Comparison of ENCODE assay signal across 31 cellular contexts in the genomic region with DNA sequence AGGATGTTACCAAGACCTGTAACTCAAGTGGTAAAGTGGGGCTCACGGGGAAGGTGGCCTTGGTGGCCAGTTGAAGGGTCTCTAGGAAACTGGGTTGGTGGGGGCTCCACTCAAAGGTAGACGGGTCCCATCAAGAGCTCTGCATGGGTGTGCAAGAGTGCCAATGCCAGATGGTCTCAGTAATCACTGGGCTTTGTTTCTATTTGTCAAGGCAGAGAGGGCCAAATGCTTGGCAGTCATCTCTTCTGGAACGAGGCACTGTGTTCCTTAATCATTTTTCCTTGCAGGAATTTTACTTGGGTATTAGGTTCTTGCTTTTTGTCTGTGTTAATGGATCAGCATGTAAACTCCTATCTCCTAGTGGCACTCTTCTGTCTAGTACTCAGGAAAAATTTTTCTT.
"Had no signal": no experiment of that assay in that cellular context is flagged by ENCODE, and none has a peak within 500 bp of the region (broad histone marks: within the 10 kb centered on the region; RNA-seq: fewer than 3 reads in every experiment).

No MANE protein-coding gene starts in this region.

- H3K27ac ChIP-seq: ascending aorta, cardiac muscle cell, Peyer's patch, SJSA1 had no signal

- H3K36me3 ChIP-seq: ascending aorta, cardiac muscle cell, Peyer's patch, SJSA1 had no signal

- H3K27me3 ChIP-seq: ascending aorta, cardiac muscle cell, Peyer's patch, SJSA1 had no signal

- DNase-seq: activated CD4-positive, alpha-beta T cell treated with anti-CD3 and anti-CD28 coated beads for 36 hours; activated CD4-positive, alpha-beta T cell treated with anti-CD3 and anti-CD28 coated beads, Interleukin-2, amount 10 ng/mL, durations not matched to agents 7 days and 5 days; activated CD4-positive, alpha-beta T cell treated with anti-CD3 and anti-CD28 coated beads, Interleukin-2, amount 50 U/mL, for 48 hours; activated CD8-positive, alpha-beta T cell treated with anti-CD3 and anti-CD28 coated beads, Interleukin-2, amount 10 ng/mL, durations not matched to agents 7 days and 5 days; activated gamma-delta T cell; activated naive CD4-positive, alpha-beta T cell treated with Interleukin-2 at 50 U/mL for 16 hours; activated naive CD8-positive, alpha-beta T cell treated with anti-CD3 and anti-CD28 coated beads, Interleukin-2, amount 10 ng/mL, durations not matched to agents 7 days and 5 days; activated T-cell treated with anti-CD3 and anti-CD28 coated beads, Interleukin-2, amount 50 U/mL, for 24 hours; amygdala; Kasumi-1; KG1; MM.1S; MV-4-11; NCI-H1105; NCI-H1417 treated with DMSO at 0.1 percent for 48 hours; NCI-H1694; NCI-H1930; NCI-H2081 treated with DMSO at 0.1 percent for 48 hours; NCI-H226; NCI-H510A; NCI-H526; NCI-H774; NK-92 treated with Interleukin-12 subunit alpha and Interleukin-12 subunit beta, amount 100 ng/mL, for 24 hours; PC-3; Peyer's patch; RPMI8226; SHP77 treated with DMSO at 0.1 percent for 48 hours; SK-N-SH had no signal

- H3K4me3 ChIP-seq: ascending aorta, cardiac muscle cell, Peyer's patch, SJSA1 had no signal

- H3K4me2 ChIP-seq: SK-N-SH had no signal

- H3K9ac ChIP-seq: SK-N-SH had no signal

- H3K9me3 ChIP-seq: ascending aorta, Peyer's patch, SJSA1, SK-N-SH had no signal

- H3K4me1 ChIP-seq: ascending aorta, Peyer's patch had no signal
